ENCODE assay signal across 15 cellular contexts in genomic region chr10:99466632-99467031, GRCh38. TPM values are rescaled to one million over a fixed set of nuclear protein-coding genes. Genes with fewer than 3 reads are reported as not detected.
DNase-seq lines count a peak whose midpoint lies in the region; ATAC-seq and TF ChIP-seq lines count a peak whose summit lies in the region.
"Had no signal": no experiment of that assay in that cellular context is flagged by ENCODE, and none has a peak within 500 bp of the region (broad histone marks: within the 10 kb centered on the region; RNA-seq: fewer than 3 reads in every experiment).

No MANE protein-coding gene starts in this region.

- H2AFZ ChIP-seq in trophoblast cell (ENCODE audit: insufficient read depth, low read length, poor library complexity): no peak overlapping the region

- no peak overlapping the region for H3K14ac ChIP-seq in trophoblast cell (ENCODE audit: low read length)

- CTCF ChIA-PET in AG04450 (lab: Charles Lee): interaction anchor here (0.6 to 2.1 kb wide), 2 partner anchors 31 to 91 kb away, joined by 7 read pairs; no protein-coding TSS in a partner anchor

- no peak overlapping the region for H3K18ac ChIP-seq in trophoblast cell (ENCODE audit: low read length)

- H4K8ac ChIP-seq in trophoblast cell (ENCODE audit: low read depth, low read length): no peak overlapping the region

- no peak overlapping the region for H4K12ac ChIP-seq in trophoblast cell (ENCODE audit: low read depth, low read length)

- POLR2A ChIA-PET in AG04450 (lab: Yijun Ruan, JAX): no interaction called here

- H2BK5ac ChIP-seq in trophoblast cell (ENCODE audit: low read depth, low read length, poor library complexity): no peak overlapping the region

- DNase-seq in AG04450 (ENCODE audit: low read depth, low spot score) (no peak), dermis blood vessel endothelial cell (peak; percentile 89), glomerular endothelial cell (ENCODE audit: extremely low read depth, low read depth, low spot score) (peak; percentile 81), trophoblast cell (no peak), GM03348 (ENCODE audit: low spot score) (no peak)
- no peak for DNase-seq in activated CD4-positive, alpha-beta T cell treated with anti-CD3 and anti-CD28 coated beads, Interleukin-2, amount 50 U/mL, for 1 hour
- DNase-seq: COR-L47, DMS153, KBM-7, NCI-H1092 treated with DMSO at 0.1 percent for 48 hours, NCI-H1694, NCI-H2107 had no signal

- ATAC-seq in HG02610 (IDR thresholded peaks at IDR 0.05; ENCODE audit: unreplicated experiment) (no peak), GM21515 (IDR thresholded peaks at IDR 0.05; ENCODE audit: unreplicated experiment) (no peak)
- ATAC-seq: HCT116 had no signal

- no peak overlapping the region for H3K4me3 ChIP-seq in AG04450 (ENCODE audit: low read depth, low read length)
- no peak overlapping the region for H3K4me3 ChIP-seq in trophoblast cell (ENCODE audit: low read depth, low read length)

- H3K27ac ChIP-seq in AG04450 (ENCODE audit: low read depth, low read length): peak overlapping the region; percentile 57
- H3K27ac ChIP-seq in trophoblast cell (ENCODE audit: low read depth, low read length): no peak overlapping the region

- H3K79me1 ChIP-seq in trophoblast cell (ENCODE audit: low read length): peaks cover 5% of the 10 kb centered on the region

- no peak overlapping the region for H2BK12ac ChIP-seq in trophoblast cell (ENCODE audit: low read length)

- H3K36me3 ChIP-seq in trophoblast cell (ENCODE audit: control insufficient read depth in 1 of 2, insufficient read depth in 2 of 2, low read length in 2 of 2): no peaks in the 10 kb centered on the region

- H3K27me3 ChIP-seq in AG04450 (ENCODE audit: control insufficient read depth, insufficient read depth, low read length): peaks cover 2% of the 10 kb centered on the region
- no peaks in the 10 kb centered on the region for H3K27me3 ChIP-seq in trophoblast cell (ENCODE audit: insufficient read depth, low read length)

- peaks cover 6% of the 10 kb centered on the region in 2 experiments for H3K4me1 ChIP-seq in trophoblast cell (ENCODE audit: control insufficient read depth in 1 of 2, insufficient read depth in 2 of 2, low read length in 2 of 2)

- no CpG with 5 or more reads among the region's 4 CpGs for whole genome bisulfite sequencing in trophoblast cell (ENCODE audit: extremely low coverage, insufficient coverage, insufficient read length)

- no peak overlapping the region for H2BK120ac ChIP-seq in trophoblast cell (ENCODE audit: insufficient read depth, low read length, poor library complexity)

- H4K91ac ChIP-seq in trophoblast cell (ENCODE audit: low read depth, low read length): peak overlapping the region; percentile 71

- H3K79me2 ChIP-seq in trophoblast cell (ENCODE audit: control insufficient read depth, insufficient read depth, low read length, poor library complexity): no peaks in the 10 kb centered on the region

- no peak for TF ChIP-seq CTCF in AG04450 (IDR thresholded peaks at IDR 0.05; ENCODE audit: low read depth, low read length)

- H3K9me3 ChIP-seq in AG04450 (ENCODE audit: control insufficient read depth, insufficient read depth, low read length) (no peaks in the 10 kb centered on the region), trophoblast cell (ENCODE audit: insufficient read depth, low read depth, low read length) (no peaks in the 10 kb centered on the region)

- H3K4me2 ChIP-seq in trophoblast cell (ENCODE audit: low read length): no peak overlapping the region

- H3K9ac ChIP-seq in trophoblast cell (ENCODE audit: low read length): no peak overlapping the region

- no peak overlapping the region for H3K23ac ChIP-seq in trophoblast cell (ENCODE audit: low read length)

- H2AK5ac ChIP-seq in trophoblast cell (ENCODE audit: low read length): no peak overlapping the region

- no peak overlapping the region for H3K4ac ChIP-seq in trophoblast cell (ENCODE audit: low read depth, low read length)

RNA-seq across cellular contexts. Expression of gene GOT1, which starts 36.2 kb away (rescaled TPM):
- 34.5 and 41.5 TPM in 2 replicates for polyA plus RNA-seq in AG04450 (2011; rRNA removed)
- polyA minus RNA-seq in AG04450 (2011; rRNA and poly(A)+ RNA removed): 25.3 and 28.9 TPM in 2 replicates
- 20.8 and 27.2 TPM in 2 replicates for total RNA-seq in dermis blood vessel endothelial cell
- 14.4 and 22.1 TPM in 2 replicates for total RNA-seq in glomerular endothelial cell
- polyA plus RNA-seq in trophoblast cell (2013): 52.9 and 53.8 TPM in 2 replicates

Comparison
In these comparisons a context has a peak if more than half of its experiments do, and no peak if none do; other contexts are left out.
1. DNase-seq: peak in dermis blood vessel endothelial cell (single experiment) and glomerular endothelial cell (single experiment); none in AG04450 (single experiment), trophoblast cell (0 of 2), activated CD4-positive, alpha-beta T cell treated with anti-CD3 and anti-CD28 coated beads, Interleukin-2, amount 50 U/mL, for 1 hour (single experiment) and GM03348 (single experiment).